ENCODE assay signal across 10 cellular contexts in genomic region chr5:143397302-143398052, GRCh38. TPM values are rescaled to one million over a fixed set of nuclear protein-coding genes. Genes with fewer than 3 reads are reported as not detected.
A peak's percentile ranks its signal among the peaks of the same experiment; 100 is the strongest.
DNase-seq lines count a peak whose midpoint lies in the region; ATAC-seq and TF ChIP-seq lines count a peak whose summit lies in the region.
"Had no signal": no experiment of that assay in that cellular context is flagged by ENCODE, and none has a peak within 500 bp of the region (broad histone marks: within the 10 kb centered on the region; RNA-seq: fewer than 3 reads in every experiment).

No MANE protein-coding gene starts in this region.

- DNase-seq in CD4-positive, CD25-positive, alpha-beta regulatory T cell, result no peak
- DNase-seq in mammary epithelial cell (peak; percentile 23), naive B cell (no peak), GM19238 (ENCODE audit: insufficient read length, low spot score) (no peak), Kasumi-1 (lab: John Stamatoyannopoulos, UW) (no peak), SKM-1 treated with dmso at 0.1 percent for 144 hours (lab: John Stamatoyannopoulos, UW; ENCODE audit: unreplicated experiment) (no peak)
- DNase-seq: activated CD4-positive, alpha-beta T cell treated with anti-CD3 and anti-CD28 coated beads, Interleukin-2, amount 50 U/mL, for 1 hour; NCI-H2107 had no signal

- peaks cover 90% of the 10 kb centered on the region for H3K4me1 ChIP-seq in CD4-positive, CD25-positive, alpha-beta regulatory T cell (ENCODE audit: control insufficient read depth, insufficient read depth, low read length, poor library complexity, severe bottlenecking)
- peaks cover 14% of the 10 kb centered on the region for H3K4me1 ChIP-seq in mammary epithelial cell (ENCODE audit: insufficient read depth, low read length)

- no peak for TF ChIP-seq CTCF in mammary epithelial cell (conservative IDR thresholded peaks at IDR 0.05 in 1 of 2, IDR thresholded peaks at IDR 0.05 in 1 of 2; ENCODE audit: extremely low read depth in 1 of 2, insufficient read depth in 1 of 2, low read depth in 1 of 2, low read length in 2 of 2)

- H3K4me3 ChIP-seq in CD4-positive, CD25-positive, alpha-beta regulatory T cell (ENCODE audit: low read depth, low read length), result peak overlapping the region; percentile 98
- peak overlapping the region; percentile 72 to 83 (median 78) for H3K4me3 ChIP-seq in mammary epithelial cell (replicated peaks in 1 of 3; ENCODE audit: insufficient read depth in 1 of 3, low read depth in 2 of 3, low read length in 3 of 3)

- CTCF ChIA-PET in mammary epithelial cell (lab: Charles Lee; ENCODE audit: low non-redundant PET), result interaction anchor here (0.7 kb wide), 1 partner anchor 1734 kb away, joined by 4 read pairs; no protein-coding TSS in a partner anchor

- intact Hi-C loops in mammary epithelial cell (cut with micrococcal nuclease), result loop anchor here (2.0 kb wide), 1 partner anchor 87 kb away; no protein-coding TSS in a partner anchor

- 17% methylated on average over 2 of the region's 2 CpGs for WGBS in mammary epithelial cell (ENCODE audit: low coverage, missing lambda C conversion rate)

- H2AFZ ChIP-seq in mammary epithelial cell (ENCODE audit: low read depth, low read length), result no peak overlapping the region

- no TSS peak for BruUV-seq in mammary epithelial cell (replicated peaks; lab: Mats Ljungman, UMichigan)

- H3K4me3 Mint-ChIP-seq in CD4-positive, CD25-positive, alpha-beta regulatory T cell, result peak overlapping the region; percentile 89 to 98 (median 91)
- peak overlapping the region; percentile 55 to 99 (median 96) for H3K4me3 Mint-ChIP-seq in IgD-negative memory B cell
- peak overlapping the region; percentile 35 to 98 (median 90) for H3K4me3 Mint-ChIP-seq in naive B cell

- peaks cover 23% of the 10 kb centered on the region for H3K36me3 Mint-ChIP-seq in CD4-positive, CD25-positive, alpha-beta regulatory T cell
- H3K36me3 Mint-ChIP-seq in IgD-negative memory B cell, result peaks cover 7% of the 10 kb centered on the region
- H3K36me3 Mint-ChIP-seq in naive B cell, result peaks cover 8 to 24% of the 10 kb centered on the region in 2 donors

- peak overlapping the region; percentile 94 for H3K9ac ChIP-seq in mammary epithelial cell (ENCODE audit: insufficient read depth, low read length)

- H3K27ac Mint-ChIP-seq in CD4-positive, CD25-positive, alpha-beta regulatory T cell, result no peak overlapping the region
- H3K27ac Mint-ChIP-seq in IgD-negative memory B cell, result peak overlapping the region in 1 of 3 donors; percentile 47
- H3K27ac Mint-ChIP-seq in naive B cell, result no peak overlapping the region

- no peak for ATAC-seq in CD4-positive, CD25-positive, alpha-beta regulatory T cell (ENCODE audit: low read depth in 2 of 2)
- ATAC-seq in naive B cell (ENCODE audit: low read depth in 2 of 2) (no peak), HG02678 (IDR thresholded peaks at IDR 0.05; ENCODE audit: unreplicated experiment) (no peak)

- peaks cover 2% of the 10 kb centered on the region for H4K20me1 ChIP-seq in mammary epithelial cell (ENCODE audit: insufficient read depth, low read length)

- no peaks in the 10 kb centered on the region for H3K27me3 Mint-ChIP-seq in CD4-positive, CD25-positive, alpha-beta regulatory T cell
- H3K27me3 Mint-ChIP-seq in IgD-negative memory B cell, result no peaks in the 10 kb centered on the region
- H3K27me3 Mint-ChIP-seq in naive B cell, result no peaks in the 10 kb centered on the region

- peak overlapping the region; percentile 78 for H3K4me2 ChIP-seq in mammary epithelial cell (ENCODE audit: insufficient read depth, low read depth, low read length)

- no peaks in the 10 kb centered on the region for H3K9me3 Mint-ChIP-seq in CD4-positive, CD25-positive, alpha-beta regulatory T cell
- H3K9me3 Mint-ChIP-seq in IgD-negative memory B cell (no peaks in the 10 kb centered on the region), naive B cell (no peaks in the 10 kb centered on the region)

- no peaks in the 10 kb centered on the region for H3K27me3 ChIP-seq in CD4-positive, CD25-positive, alpha-beta regulatory T cell (ENCODE audit: control insufficient read depth, insufficient read depth, low read length)
- no peaks in the 10 kb centered on the region for H3K27me3 ChIP-seq in mammary epithelial cell (ENCODE audit: insufficient read depth, low read length)

- dilution Hi-C loops in mammary epithelial cell (cut with HindIII; ENCODE audit: low sequenced_read_pairs), result loop anchor here (5.0 kb wide), 3 partner anchors 80 to 390 kb away; no protein-coding TSS in a partner anchor

- in situ Hi-C loops in mammary epithelial cell (cut with MboI; ENCODE audit: low sequenced_read_pairs in 2 of 2), result loop anchor here in 1 of 2 donors (10.0 to 25.0 kb wide), 4 partner anchors 83 to 485 kb away; no protein-coding TSS in a partner anchor

- H3K4me1 Mint-ChIP-seq in CD4-positive, CD25-positive, alpha-beta regulatory T cell, result peaks cover 73 to 91% (median 82%) of the 10 kb centered on the region in 4 donors
- peaks cover 61 to 71% (median 68%) of the 10 kb centered on the region in 3 donors for H3K4me1 Mint-ChIP-seq in IgD-negative memory B cell
- peaks cover 52 to 88% (median 60%) of the 10 kb centered on the region in 3 donors for H3K4me1 Mint-ChIP-seq in naive B cell

- H3K36me3 ChIP-seq in CD4-positive, CD25-positive, alpha-beta regulatory T cell (ENCODE audit: control insufficient read depth, insufficient read depth, low read length), result peaks cover 17% of the 10 kb centered on the region
- H3K36me3 ChIP-seq in mammary epithelial cell (ENCODE audit: insufficient read depth, low read length), result peaks cover 2% of the 10 kb centered on the region

- H3K27ac ChIP-seq in CD4-positive, CD25-positive, alpha-beta regulatory T cell (ENCODE audit: insufficient read depth, low read length, poor library complexity, severe bottlenecking), result no peak overlapping the region
- peak overlapping the region; percentile 97 for H3K27ac ChIP-seq in mammary epithelial cell (ENCODE audit: insufficient read depth, low read depth, low read length)

- H3K9me3 ChIP-seq in CD4-positive, CD25-positive, alpha-beta regulatory T cell (ENCODE audit: control insufficient read depth in 2 of 2, low read length in 2 of 2), result no peaks in the 10 kb centered on the region
- no peaks in the 10 kb centered on the region for H3K9me3 ChIP-seq in mammary epithelial cell (replicated peaks; ENCODE audit: insufficient read depth, low read length)

- peaks cover 100% of the 10 kb centered on the region for H3K79me2 ChIP-seq in mammary epithelial cell (ENCODE audit: insufficient read depth, low read length)

RNA-seq across cellular contexts. Expression of gene NR3C1, which starts 6.0 kb away (rescaled TPM):
- total RNA-seq in CD4-positive, CD25-positive, alpha-beta regulatory T cell, result 154 TPM
- polyA plus RNA-seq in CD4-positive, CD25-positive, alpha-beta regulatory T cell, result 10 to 100 TPM; 62.5 to 85.5 (median 71.3) TPM
- polyA plus RNA-seq in IgD-negative memory B cell (78.4 TPM), mammary epithelial cell (27.0 TPM), naive B cell (ENCODE audit: low read depth in 6 of 6) (100 to 1,000 TPM in 5 of 6 donors, 10 to 100 TPM in 1; 87.7 to 150 (median 106) TPM)
- 10 to 100 TPM; 62.8 to 64.4 TPM for total RNA-seq in mammary epithelial cell
- polyA minus RNA-seq in mammary epithelial cell, result 97.8 TPM
